Comparison of ENCODE assay signal across 8 cellular contexts in the genomic region with DNA sequence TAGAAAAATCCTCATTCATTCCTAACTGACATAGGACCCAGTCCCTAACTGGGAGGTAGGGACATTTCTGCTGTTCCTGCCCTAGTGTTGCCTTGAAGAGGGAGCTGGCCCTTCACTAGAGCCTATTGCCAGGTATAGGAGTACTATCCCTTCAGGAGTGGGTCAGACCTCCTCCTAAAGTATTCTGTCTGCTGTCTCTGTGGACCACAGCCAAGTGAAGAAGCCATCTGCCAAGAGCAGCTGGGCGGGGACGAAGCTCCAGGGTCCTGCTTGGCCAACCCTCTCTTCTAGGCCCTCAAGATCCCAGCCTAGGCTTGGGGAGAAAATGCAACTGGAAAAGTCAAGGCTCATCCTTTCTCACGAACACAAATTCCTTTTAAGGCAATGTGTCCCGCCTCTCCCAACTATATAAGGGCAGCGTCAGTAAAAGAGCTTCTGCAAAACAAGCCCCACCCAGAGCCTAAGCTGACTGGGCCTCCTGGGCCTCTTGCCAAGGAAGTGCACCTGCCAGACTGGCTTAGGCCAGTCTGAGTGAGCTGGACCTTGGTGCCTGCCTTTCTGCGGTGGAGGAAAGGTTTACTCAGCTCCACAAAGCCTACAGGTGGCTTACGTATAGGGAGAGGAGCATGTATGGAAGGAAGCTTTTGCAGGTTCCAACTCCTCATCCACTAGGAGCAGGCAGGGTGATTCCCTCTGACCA. TPM values are rescaled to one million over a fixed set of nuclear protein-coding genes. Genes with fewer than 3 reads are reported as not detected.
A peak's percentile ranks its signal among the peaks of the same experiment; 100 is the strongest.
DNase-seq lines count a peak whose midpoint lies in the region; ATAC-seq and TF ChIP-seq lines count a peak whose summit lies in the region.

No MANE protein-coding gene starts in this region.

- H3K9me3 ChIP-seq in lower lobe of right lung (no peaks in the 10 kb centered on the region), subcutaneous abdominal adipose tissue (ENCODE audit: control insufficient read depth in 5 of 5, low read length in 5 of 5) (no peaks in the 10 kb centered on the region)

- peak overlapping the region; percentile 82 for H3K27ac ChIP-seq in lower lobe of right lung
- peak overlapping the region; percentile 65 for H3K27ac ChIP-seq in subcutaneous abdominal adipose tissue (ENCODE audit: low read depth, low read length)

- in situ Hi-C loops in ACHN (cut with HindIII; ENCODE audit: low pct_ligation_motif_present, low pct_unique_long_range_greater_than_20kb, low sequenced_read_pairs) (no loop called here), GM13976 (cut with MboI; ENCODE audit: low sequenced_read_pairs, unreplicated experiment) (no loop called here)

- TF ChIP-seq CTCF in GM13976 (IDR thresholded peaks at IDR 0.05; ENCODE audit: borderline replicate concordance, control extremely low read depth, extremely low read depth, insufficient read depth, missing control alignments): no peak
- TF ChIP-seq CTCF in lower lobe of right lung (IDR thresholded peaks at IDR 0.05): no peak

- no peak overlapping the region for H3K9ac ChIP-seq in subcutaneous abdominal adipose tissue (ENCODE audit: low read length in 5 of 5)

- peak overlapping the region; percentile 90 for H3K4me3 Mint-ChIP-seq in T-helper 2 cell treated with Interferon-gamma antibody and Interleukin-4, amounts not matched to agents 5 μg/mL and 100 μg/mL, for 36 hours
- peak overlapping the region; percentile 93 to 98 for H3K4me3 Mint-ChIP-seq in effector memory CD8-positive, alpha-beta T cell

- no peaks in the 10 kb centered on the region for H3K36me3 Mint-ChIP-seq in T-helper 2 cell treated with Interferon-gamma antibody and Interleukin-4, amounts not matched to agents 5 μg/mL and 100 μg/mL, for 36 hours (ENCODE audit: low read depth)
- no peaks in the 10 kb centered on the region for H3K36me3 Mint-ChIP-seq in effector memory CD8-positive, alpha-beta T cell (ENCODE audit: insufficient read depth)

- H3K27ac Mint-ChIP-seq in T-helper 2 cell treated with Interferon-gamma antibody and Interleukin-4, amounts not matched to agents 5 μg/mL and 100 μg/mL, for 36 hours: peak overlapping the region; percentile 34
- H3K27ac Mint-ChIP-seq in effector memory CD8-positive, alpha-beta T cell: no peak overlapping the region

- intact Hi-C loops in lower lobe of right lung (cut with DNase I): no loop called here

- H3K4me1 Mint-ChIP-seq in T-helper 2 cell treated with Interferon-gamma antibody and Interleukin-4, amounts not matched to agents 5 μg/mL and 100 μg/mL, for 36 hours (ENCODE audit: low read depth): peaks cover 17% of the 10 kb centered on the region
- H3K4me1 Mint-ChIP-seq in effector memory CD8-positive, alpha-beta T cell (ENCODE audit: low read depth in 2 of 2): peaks cover 16 to 20% of the 10 kb centered on the region in 2 donors

- peak overlapping the region; percentile 82 for H3K4me3 ChIP-seq in lower lobe of right lung
- H3K4me3 ChIP-seq in subcutaneous abdominal adipose tissue (ENCODE audit: low read depth in 1 of 5, low read length in 5 of 5): peak overlapping the region; percentile 75 to 87 (median 84)

- peaks cover 23% of the 10 kb centered on the region for H3K4me1 ChIP-seq in lower lobe of right lung
- peaks cover 9 to 43% (median 34%) of the 10 kb centered on the region in 5 donors for H3K4me1 ChIP-seq in subcutaneous abdominal adipose tissue (ENCODE audit: control insufficient read depth in 5 of 5, insufficient read depth in 5 of 5, low read length in 5 of 5)

- no peaks in the 10 kb centered on the region for H3K27me3 ChIP-seq in lower lobe of right lung (ENCODE audit: low read depth)
- no peaks in the 10 kb centered on the region for H3K27me3 ChIP-seq in subcutaneous abdominal adipose tissue (ENCODE audit: control insufficient read depth in 5 of 5, insufficient read depth in 4 of 5, low read length in 5 of 5)

- peak; percentile 99 for DNase-seq in ACHN
- peak; percentile 64 for DNase-seq in GM13976 (ENCODE audit: low spot score)
- peak; percentile 93 for DNase-seq in NCI-H146 treated with DMSO at 0.1 percent for 48 hours (lab: John Stamatoyannopoulos, UW; ENCODE audit: unreplicated experiment)
- no peak for DNase-seq in T-helper 2 cell treated with Interferon-gamma antibody and Interleukin-4, amounts not matched to agents 5 μg/mL and 100 μg/mL, for 36 hours (ENCODE audit: low spot score)
- no peak for DNase-seq in effector memory CD8-positive, alpha-beta T cell
- DNase-seq in lower lobe of right lung: peak; percentile 91

- H3K36me3 ChIP-seq in lower lobe of right lung (no peaks in the 10 kb centered on the region), subcutaneous abdominal adipose tissue (ENCODE audit: control insufficient read depth in 5 of 5, insufficient read depth in 5 of 5, low read length in 5 of 5) (no peaks in the 10 kb centered on the region)

- no peaks in the 10 kb centered on the region for H3K9me3 Mint-ChIP-seq in T-helper 2 cell treated with Interferon-gamma antibody and Interleukin-4, amounts not matched to agents 5 μg/mL and 100 μg/mL, for 36 hours
- H3K9me3 Mint-ChIP-seq in effector memory CD8-positive, alpha-beta T cell: no peaks in the 10 kb centered on the region

- H3K27me3 Mint-ChIP-seq in T-helper 2 cell treated with Interferon-gamma antibody and Interleukin-4, amounts not matched to agents 5 μg/mL and 100 μg/mL, for 36 hours (ENCODE audit: low read depth): peaks cover 15% of the 10 kb centered on the region
- peaks cover 0 to 15% of the 10 kb centered on the region in 2 donors for H3K27me3 Mint-ChIP-seq in effector memory CD8-positive, alpha-beta T cell

- ATAC-seq in HG02973 (IDR thresholded peaks at IDR 0.05; ENCODE audit: unreplicated experiment) (peak; percentile 38), lower lobe of right lung (peak; percentile 85 to 86)
- ATAC-seq in effector memory CD8-positive, alpha-beta T cell (replicated peaks): no peak

RNA-seq across cellular contexts. Expression of a gene that starts 0.6 kb away (rescaled TPM):
- total RNA-seq in lower lobe of right lung: 10.5 TPM

RNA-seq across cellular contexts. Expression of a gene that starts 28.3 kb away (rescaled TPM):
- 52.9 TPM for total RNA-seq in lower lobe of right lung

Comparison
In these comparisons a context has a peak if more than half of its experiments do, and no peak if none do; other contexts are left out.
1. DNase-seq: peak in ACHN (single experiment), GM13976 (single experiment), NCI-H146 treated with DMSO at 0.1 percent for 48 hours (single experiment) and lower lobe of right lung (single experiment); none in T-helper 2 cell treated with Interferon-gamma antibody and Interleukin-4, amounts not matched to agents 5 μg/mL and 100 μg/mL, for 36 hours (single experiment) and effector memory CD8-positive, alpha-beta T cell (0 of 3).